1 cellular context compared by ENCODE assay signal in the genomic region with DNA sequence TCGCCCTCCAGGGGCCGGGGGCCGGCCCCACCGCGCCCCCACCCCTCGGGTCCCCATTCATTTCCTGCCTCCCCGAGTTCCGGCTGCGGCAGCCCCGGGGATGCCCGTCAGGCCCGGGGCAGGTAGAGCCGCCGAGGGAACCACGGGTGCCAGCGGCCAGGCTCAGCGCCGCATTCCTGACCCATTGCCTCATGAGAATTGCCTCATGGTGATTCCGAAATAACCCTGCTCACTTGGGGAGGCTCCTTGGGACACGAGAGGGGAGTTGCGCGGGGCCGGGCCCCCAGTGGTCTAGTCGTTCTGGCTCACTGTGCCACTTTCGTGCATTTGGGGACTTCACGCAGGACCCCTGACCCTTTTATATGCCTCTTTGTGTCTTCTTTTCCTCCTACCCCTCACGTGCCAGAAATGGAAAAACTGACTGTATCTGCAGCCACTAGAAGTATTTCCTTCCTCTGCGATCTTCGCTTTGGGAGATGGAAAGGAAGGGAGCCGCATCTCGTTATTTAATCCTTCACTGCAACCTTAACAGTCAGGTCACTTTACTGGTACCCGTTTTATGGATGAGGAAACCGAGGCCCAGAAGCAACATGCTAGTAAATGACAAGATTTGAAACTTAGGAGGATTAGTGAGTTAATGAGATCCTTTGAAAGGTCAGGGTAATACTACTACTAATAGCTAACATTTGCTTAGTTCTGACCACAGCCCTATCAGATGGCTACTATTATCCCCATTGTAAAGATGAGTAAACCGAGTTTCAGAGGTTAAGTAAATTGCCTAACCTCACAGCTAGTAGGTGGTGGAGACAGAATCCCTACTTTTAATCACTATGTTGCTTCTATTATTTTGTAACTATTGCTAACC.
TF ChIP-seq lines count a peak whose summit lies in the region.

No MANE protein-coding gene starts in this region.

TF ChIP-seq in H1, 55 proteins besides CTCF, POLR2A, EP300 and RAD21 (continued from another document):
- TF ChIP-seq NRF1 (IDR thresholded peaks at IDR 0.05; ENCODE audit: low read depth, low read length) (no peak), SIX5 (IDR thresholded peaks at IDR 0.05; ENCODE audit: low read depth, low read length) (no peak), TAF7 (optimal IDR thresholded peaks at IDR 0.05; ENCODE audit: borderline replicate concordance, low read depth, low read length) (peak; percentile 17), CBX5 (IDR thresholded peaks at IDR 0.05; ENCODE audit: low read depth, low read length) (no peak)
